In the genomic region with DNA sequence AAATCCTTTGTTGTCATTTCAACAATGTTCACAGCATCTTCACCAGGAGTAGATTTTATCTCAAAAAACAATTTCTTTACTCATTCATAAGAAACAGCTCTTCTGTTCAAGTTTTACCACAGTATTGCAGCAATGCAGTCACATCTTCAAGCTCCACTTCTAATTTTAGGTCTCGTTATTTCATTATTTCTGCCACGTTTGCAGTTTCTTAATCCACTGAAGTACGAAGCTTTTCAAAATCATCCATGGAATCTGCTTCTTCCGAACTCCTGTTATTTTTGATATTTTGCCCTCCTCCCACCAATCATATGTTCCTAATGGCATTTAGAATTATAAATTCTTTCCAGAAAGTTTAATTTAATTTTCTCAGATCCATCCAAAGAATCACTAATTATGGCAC, we compare ENCODE assay signal across 33 cellular contexts. TPM values are rescaled to one million over a fixed set of nuclear protein-coding genes. Genes with fewer than 3 reads are reported as not detected.
"Had no signal": no experiment of that assay in that cellular context is flagged by ENCODE, and none has a peak within 500 bp of the region (broad histone marks: within the 10 kb centered on the region; RNA-seq: fewer than 3 reads in every experiment).

No MANE protein-coding gene starts in this region.

- DNase-seq: effector CD8-positive, alpha-beta T cell; endodermal cell; foreskin fibroblast; gastrocnemius medialis; head of caudate nucleus; sigmoid colon; stimulated activated CD4-positive, alpha-beta T cell treated with anti-CD3 and anti-CD28 coated beads, Interleukin-2, amount 100 ng/mL, for 24 hours; stimulated activated CD4-positive, alpha-beta T cell treated with anti-CD3 and anti-CD28 coated beads, Interleukin-4, amount 100 ng/mL, for 24 hours; stimulated activated naive CD4-positive, alpha-beta T cell treated with Interleukin-2 at 50 U/mL for 16 hours; stomach; thyroid gland; trophoblast cell had no signal

- H3K27me3 ChIP-seq: gastrocnemius medialis, right atrium auricular region, sigmoid colon, stomach, thyroid gland, vagina had no signal

- H3K4me3 Mint-ChIP-seq: dendritic cell treated with granulocyte-macrophage colony-stimulating factor and Interleukin-4, amounts not matched to agents 40 ng/mL and 50 ng/mL, for 4 days; endodermal cell; memory B cell; natural killer cell treated with Interleukin-12 subunit alpha and Interleukin-12 subunit beta and Interleukin-15 and Interleukin-18, amount 100 ng/mL, for 72 hours; neural crest cell; stimulated activated effector memory CD8-positive, alpha-beta T cell treated with anti-CD3 and anti-CD28 coated beads, Interleukin-12 subunit alpha, Interleukin-12 subunit beta, amount 100 ng/mL, for 72 hours had no signal

- H3K36me3 ChIP-seq: gastrocnemius medialis, right atrium auricular region, sigmoid colon, stomach, thyroid gland, vagina had no signal

- H3K4me1 ChIP-seq: gastrocnemius medialis, parathyroid adenoma, right atrium auricular region, sigmoid colon, stomach, thyroid gland, vagina had no signal

- H3K9ac ChIP-seq: parathyroid adenoma had no signal

- H3K36me3 Mint-ChIP-seq: memory B cell; natural killer cell treated with Interleukin-12 subunit alpha and Interleukin-12 subunit beta and Interleukin-15 and Interleukin-18, amount 100 ng/mL, for 72 hours; stimulated activated effector memory CD8-positive, alpha-beta T cell treated with anti-CD3 and anti-CD28 coated beads, Interleukin-12 subunit alpha, Interleukin-12 subunit beta, amount 100 ng/mL, for 72 hours had no signal

- H3K4me3 ChIP-seq: gastrocnemius medialis, lung, right atrium auricular region, sigmoid colon, stomach, thyroid gland, vagina had no signal

- ATAC-seq: esophagus mucosa; gastrocnemius medialis; left lobe of liver; natural killer cell treated with Interleukin-12 subunit alpha and Interleukin-12 subunit beta and Interleukin-15 and Interleukin-18, amount 100 ng/mL, for 72 hours had no signal

- H3K27ac Mint-ChIP-seq: dendritic cell treated with granulocyte-macrophage colony-stimulating factor and Interleukin-4, amounts not matched to agents 40 ng/mL and 50 ng/mL, for 4 days; endodermal cell; memory B cell; natural killer cell treated with Interleukin-12 subunit alpha and Interleukin-12 subunit beta and Interleukin-15 and Interleukin-18, amount 100 ng/mL, for 72 hours; progenitor cell of endocrine pancreas; stimulated activated effector memory CD8-positive, alpha-beta T cell treated with anti-CD3 and anti-CD28 coated beads, Interleukin-12 subunit alpha, Interleukin-12 subunit beta, amount 100 ng/mL, for 72 hours had no signal

- H3K9me3 ChIP-seq: gastrocnemius medialis, right atrium auricular region, sigmoid colon, stomach, thyroid gland, vagina had no signal

- H3K27me3 Mint-ChIP-seq: dendritic cell treated with granulocyte-macrophage colony-stimulating factor and Interleukin-4, amounts not matched to agents 40 ng/mL and 50 ng/mL, for 4 days; progenitor cell of endocrine pancreas had no signal

- H3K4me1 Mint-ChIP-seq: endodermal cell, neural crest cell had no signal

- H3K27ac ChIP-seq: gastrocnemius medialis, parathyroid adenoma, right atrium auricular region, sigmoid colon, stomach, thyroid gland, vagina had no signal

- H3K9me3 Mint-ChIP-seq: dendritic cell treated with granulocyte-macrophage colony-stimulating factor and Interleukin-4, amounts not matched to agents 40 ng/mL and 50 ng/mL, for 4 days; endodermal cell; natural killer cell treated with Interleukin-12 subunit alpha and Interleukin-12 subunit beta and Interleukin-15 and Interleukin-18, amount 100 ng/mL, for 72 hours; neural crest cell; stimulated activated effector memory CD8-positive, alpha-beta T cell treated with anti-CD3 and anti-CD28 coated beads, Interleukin-12 subunit alpha, Interleukin-12 subunit beta, amount 100 ng/mL, for 72 hours had no signal

- H2AFZ ChIP-seq: parathyroid adenoma had no signal

- H3K79me2 ChIP-seq: parathyroid adenoma had no signal

RNA-seq across cellular contexts. Expression of a gene that starts 12.6 kb away (rescaled TPM):
- total RNA-seq: endodermal cell; esophagus mucosa; gastrocnemius medialis; glomerular endothelial cell; left lobe of liver; liver; lung; mononuclear cell; natural killer cell treated with Interleukin-12 subunit alpha and Interleukin-12 subunit beta and Interleukin-15 and Interleukin-18, amount 100 ng/mL, for 72 hours; neural crest cell; osteoblast; progenitor cell of endocrine pancreas; right atrium auricular region; sigmoid colon; skeletal muscle tissue; stomach; subcutaneous adipose tissue; temporal lobe; thyroid gland; ureter; vagina had no signal
- polyA plus RNA-seq: keratinocyte, liver, lung, sigmoid colon, stomach had no signal

RNA-seq across cellular contexts. Expression of a gene that starts 47.1 kb away (rescaled TPM):
- total RNA-seq: endodermal cell; esophagus mucosa; gastrocnemius medialis; glomerular endothelial cell; left lobe of liver; liver; lung; mononuclear cell; natural killer cell treated with Interleukin-12 subunit alpha and Interleukin-12 subunit beta and Interleukin-15 and Interleukin-18, amount 100 ng/mL, for 72 hours; neural crest cell; osteoblast; progenitor cell of endocrine pancreas; right atrium auricular region; sigmoid colon; skeletal muscle tissue; stomach; subcutaneous adipose tissue; temporal lobe; thyroid gland; ureter; vagina had no signal
- polyA plus RNA-seq: keratinocyte, liver, lung, sigmoid colon, stomach had no signal

RNA-seq across cellular contexts. Expression of a gene that starts 59.9 kb away (rescaled TPM):
- total RNA-seq: endodermal cell; esophagus mucosa; gastrocnemius medialis; glomerular endothelial cell; left lobe of liver; liver; lung; natural killer cell treated with Interleukin-12 subunit alpha and Interleukin-12 subunit beta and Interleukin-15 and Interleukin-18, amount 100 ng/mL, for 72 hours; neural crest cell; osteoblast; progenitor cell of endocrine pancreas; right atrium auricular region; sigmoid colon; skeletal muscle tissue; stomach; subcutaneous adipose tissue; temporal lobe; thyroid gland; ureter; vagina had no signal
- polyA plus RNA-seq: keratinocyte, liver, lung, sigmoid colon, stomach had no signal
